ENCODE assay signal across 18 cellular contexts in the genomic region with DNA sequence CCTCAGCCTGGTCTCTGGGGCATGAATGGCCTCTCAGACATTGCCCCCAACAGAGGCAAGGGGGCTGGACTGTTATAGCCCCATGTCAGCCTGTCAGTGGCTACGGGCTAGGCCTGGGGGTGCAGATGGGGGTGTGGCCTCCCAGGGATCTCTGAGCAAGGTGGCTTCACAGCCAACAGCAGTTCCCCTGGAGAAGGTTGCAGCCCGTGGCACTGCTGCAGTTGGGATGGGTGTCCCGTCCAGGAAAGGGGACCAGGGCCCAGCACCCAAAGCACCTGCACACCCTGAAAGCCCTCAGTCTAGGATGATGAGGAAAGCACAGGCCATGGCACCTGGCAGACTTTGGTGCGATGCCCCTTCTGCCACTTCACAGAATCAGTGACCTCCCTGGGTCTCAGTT.
DNase-seq lines count a peak whose midpoint lies in the region; ATAC-seq, FAIRE-seq and TF ChIP-seq lines count a peak whose summit lies in the region.
"Had no signal": no experiment of that assay in that cellular context is flagged by ENCODE, and none has a peak within 500 bp of the region (broad histone marks: within the 10 kb centered on the region; RNA-seq: fewer than 3 reads in every experiment).

No MANE protein-coding gene starts in this region.

- H3K4me2 ChIP-seq in H1 (ENCODE audit: insufficient read depth in 1 of 2, low read depth in 2 of 2, low read length in 2 of 2) (no peak overlapping the region), neural progenitor cell (peak overlapping the region; percentile 72), GM23338 (no peak overlapping the region)

- H2AFZ ChIP-seq in H1 (ENCODE audit: low read length), result no peak overlapping the region
- H2AFZ ChIP-seq in neural progenitor cell (replicated peaks), result no peak overlapping the region
- H2AFZ ChIP-seq in GM23338, result no peak overlapping the region

- H3K9ac ChIP-seq in H1 (replicated peaks in 1 of 4; ENCODE audit: extremely low read depth in 1 of 4, low read depth in 3 of 4, low read length in 3 of 4) (no peak overlapping the region; a peak in 1 of 7 replicates), neural progenitor cell (no peak overlapping the region)

- peaks cover 2% of the 10 kb centered on the region; the same call in 1 of the 2 replicates for H3K23me2 ChIP-seq in H1 (ENCODE audit: low read depth, low read length)

- H3K36me3 ChIP-seq in left ventricle myocardium inferior (peaks cover 15% of the 10 kb centered on the region), right atrium auricular region (no peaks in the 10 kb centered on the region), H1 (ENCODE audit: control insufficient read depth in 2 of 4, insufficient read depth in 4 of 4, low read length in 3 of 4) (no peaks in the 10 kb centered on the region), neural progenitor cell (no peaks in the 10 kb centered on the region), GM23338 (ENCODE audit: insufficient read depth) (peaks cover 4% of the 10 kb centered on the region)
- H3K36me3 ChIP-seq: BE2C had no signal

- H4K20me1 ChIP-seq in H1 (replicated peaks in 1 of 2; ENCODE audit: control insufficient read depth in 1 of 2, insufficient read depth in 2 of 2, low read length in 2 of 2), result no peaks in the 10 kb centered on the region
- H4K20me1 ChIP-seq in neural progenitor cell (ENCODE audit: low read depth), result peaks cover 28% of the 10 kb centered on the region
- no peaks in the 10 kb centered on the region for H4K20me1 ChIP-seq in GM23338 (replicated peaks; ENCODE audit: insufficient read depth)

- TF ChIP-seq EP300 in H1 (IDR thresholded peaks at IDR 0.05; ENCODE audit: borderline replicate concordance in 1 of 2, low read depth in 2 of 2, low read length in 2 of 2), result no peak

- H2AK5ac ChIP-seq in H1 (ENCODE audit: low read depth, low read length), result peak overlapping the region; percentile 18; the same call in 1 of the 2 replicates

- H3K36me3 Mint-ChIP-seq in neural progenitor cell, result peaks cover 24% of the 10 kb centered on the region
- H3K36me3 Mint-ChIP-seq in GM23338 (ENCODE audit: low read depth), result peaks cover 29% of the 10 kb centered on the region

- 0 out of 2 replicates have a peak overlapping the region, but pooled peaks have one; percentile 20 for H2BK12ac ChIP-seq in H1 (ENCODE audit: low read depth, low read length)

- H4K5ac ChIP-seq in H1 (ENCODE audit: insufficient read length, low read depth, low read length), result no peak overlapping the region

- H3K9me3 ChIP-seq in left ventricle myocardium inferior (replicated peaks) (peaks cover 11% of the 10 kb centered on the region), right atrium auricular region (peaks cover 0 to 4% of the 10 kb centered on the region in 2 donors), H1 (ENCODE audit: insufficient read depth in 2 of 2, low read depth in 1 of 2, low read length in 1 of 2) (peaks cover 0 to 4% of the 10 kb centered on the region in 2 experiments; a peak in 2 of 4 replicates), neural progenitor cell (ENCODE audit: low read depth) (peaks cover 3% of the 10 kb centered on the region)
- H3K9me3 ChIP-seq: BE2C had no signal

- no peak overlapping the region for H4K8ac ChIP-seq in H1 (ENCODE audit: extremely low read depth, insufficient read depth, low read length)

- no peak overlapping the region for H4K91ac ChIP-seq in H1 (replicated peaks; ENCODE audit: insufficient read length, low read length)

- WGBS in H1 (ENCODE audit: extremely low coverage in 1 of 2, insufficient coverage in 1 of 2, insufficient read length in 1 of 2, insufficient replicate concordance in 2 of 2, low coverage in 1 of 2, low lambda C conversion rate in 2 of 2, missing lambda C conversion rate in 1 of 2), 2 experiments, result 72% methylated on average over 4 of the region's 4 CpGs; no CpG with 5 or more reads in 1 of the 2 experiments

- TF ChIP-seq CTCF in left ventricle myocardium inferior (IDR thresholded peaks at IDR 0.05; ENCODE audit: borderline replicate concordance) (no peak), right atrium auricular region (IDR thresholded peaks at IDR 0.05) (no peak), H1 (IDR thresholded peaks at IDR 0.05; ENCODE audit: control extremely low read depth in 1 of 3, insufficient read depth in 1 of 3, low read depth in 1 of 3, low read length in 3 of 3) (no peak), neural progenitor cell (IDR thresholded peaks at IDR 0.05) (no peak), GM23338 (conservative IDR thresholded peaks at IDR 0.05; ENCODE audit: low read depth in 2 of 2) (no peak)

- peaks cover 2% of the 10 kb centered on the region for H3K27me3 Mint-ChIP-seq in neural progenitor cell (ENCODE audit: insufficient read depth, low read depth)
- H3K27me3 Mint-ChIP-seq in GM23338 (ENCODE audit: insufficient read depth, low read depth, poor library complexity), result peaks cover 12% of the 10 kb centered on the region
- H3K27me3 Mint-ChIP-seq: CD4-positive, alpha-beta memory T cell; IgD-negative memory B cell had no signal

- H3K9me2 ChIP-seq in GM23338 (ENCODE audit: insufficient read depth), result no peaks in the 10 kb centered on the region

- CTCF ChIA-PET in H1 (lab: Charles Lee; ENCODE audit: partially characterized antibody), result interaction anchor here (1.1 to 4.6 kb wide), 7 partner anchors 8 to 228 kb away, joined by 3 to 22 read pairs (median 5); no protein-coding TSS in a partner anchor

- H3K79me2 ChIP-seq in H1 (ENCODE audit: control insufficient read depth in 1 of 2, insufficient read depth in 2 of 2, low read length in 2 of 2) (no peaks in the 10 kb centered on the region), neural progenitor cell (ENCODE audit: low read depth) (no peaks in the 10 kb centered on the region), GM23338 (replicated peaks; ENCODE audit: insufficient read depth) (no peaks in the 10 kb centered on the region)

- no peak for TF ChIP-seq POLR2A in H1 (IDR thresholded peaks at IDR 0.05; ENCODE audit: control extremely low read depth in 1 of 2, low read depth in 2 of 2, low read length in 2 of 2)

- POLR2A ChIA-PET in H1 (lab: Charles Lee; ENCODE audit: partially characterized antibody), result interaction anchor here (1.4 kb wide), 1 partner anchor 13 kb away, joined by 4 read pairs; no protein-coding TSS in a partner anchor

- H3K27ac ChIP-seq in left ventricle myocardium inferior (replicated peaks), result peak overlapping the region; percentile 70
- H3K27ac ChIP-seq in right atrium auricular region, result peak overlapping the region in 1 of 2 donors; percentile 15
- H3K27ac ChIP-seq in H1 (ENCODE audit: low read depth, low read length), result no peak overlapping the region
- no peak overlapping the region for H3K27ac ChIP-seq in neural progenitor cell
- no peak overlapping the region for H3K27ac ChIP-seq in GM23338 (ENCODE audit: low read depth)

- H2BK120ac ChIP-seq in H1 (replicated peaks; ENCODE audit: low read depth, low read length), result no peak overlapping the region

- no peak overlapping the region for H3K18ac ChIP-seq in H1 (ENCODE audit: extremely low read depth, low read length)

- peak overlapping the region; percentile 90 for H3K27ac Mint-ChIP-seq in neural progenitor cell
- no peak overlapping the region for H3K27ac Mint-ChIP-seq in GM23338
- H3K27ac Mint-ChIP-seq: IgD-negative memory B cell had no signal

- intact Hi-C loops in left ventricle myocardium inferior (cut with micrococcal nuclease), result no loop called here

- FAIRE-seq in H1 (lab: Jason Lieb, UNC), result no peak
- FAIRE-seq: GM12892, GM18507, HTR-8/SVneo had no signal

- H2BK20ac ChIP-seq in H1 (ENCODE audit: low read length), result no peak overlapping the region

- H3K4me1 Mint-ChIP-seq in neural progenitor cell, result peaks cover 62% of the 10 kb centered on the region
- peaks cover 27% of the 10 kb centered on the region for H3K4me1 Mint-ChIP-seq in GM23338
- H3K4me1 Mint-ChIP-seq: IgD-negative memory B cell had no signal

- H3F3A ChIP-seq in neural progenitor cell (ENCODE audit: low read depth) (peaks cover 25% of the 10 kb centered on the region), GM23338 (replicated peaks; ENCODE audit: low read depth) (no peaks in the 10 kb centered on the region)

- H3K4me3 ChIP-seq in left ventricle myocardium inferior (no peak overlapping the region), right atrium auricular region (no peak overlapping the region), H1 (ENCODE audit: extremely low read depth in 1 of 4, insufficient read depth in 2 of 4, low read depth in 3 of 4, low read length in 4 of 4) (no peak overlapping the region), neural progenitor cell (no peak overlapping the region), GM23338 (no peak overlapping the region)

- H3K9me3 Mint-ChIP-seq in neural progenitor cell, result peaks cover 16% of the 10 kb centered on the region
- H3K9me3 Mint-ChIP-seq in GM23338, result peaks cover 20% of the 10 kb centered on the region

- no peak for ATAC-seq in GM23338

- H3K4me3 Mint-ChIP-seq in neural progenitor cell, result no peak overlapping the region
- no peak overlapping the region for H3K4me3 Mint-ChIP-seq in GM23338
- H3K4me3 Mint-ChIP-seq: CD4-positive, alpha-beta memory T cell; IgD-negative memory B cell had no signal

- H3K23ac ChIP-seq in H1 (ENCODE audit: insufficient read length), result no peak overlapping the region

- TF ChIP-seq RAD21 in H1 (IDR thresholded peaks at IDR 0.05 in 1 of 2, conservative IDR thresholded peaks at IDR 0.05 in 1 of 2; ENCODE audit: low read depth in 2 of 2, low read length in 2 of 2), result no peak

- no peak overlapping the region for H3K4ac ChIP-seq in H1 (replicated peaks; ENCODE audit: insufficient read length, low read depth, low read length)

- 0 out of 2 replicates have a peak overlapping the region, but pooled peaks have one; percentile 32 for H2BK15ac ChIP-seq in H1 (ENCODE audit: low read length)

- H3K4me1 ChIP-seq in left ventricle myocardium inferior (peaks cover 68% of the 10 kb centered on the region), right atrium auricular region (peaks cover 0 to 33% of the 10 kb centered on the region in 2 donors), H1 (replicated peaks in 1 of 4; ENCODE audit: control insufficient read depth in 3 of 4, insufficient read depth in 4 of 4, low read length in 3 of 4) (peaks cover 4 to 18% (median 7%) of the 10 kb centered on the region in 4 experiments), neural progenitor cell (peaks cover 50% of the 10 kb centered on the region), GM23338 (ENCODE audit: insufficient read depth) (peaks cover 9% of the 10 kb centered on the region)
- H3K4me1 ChIP-seq: BE2C had no signal

- no peaks in the 10 kb centered on the region for H3K27me3 ChIP-seq in left ventricle myocardium inferior (ENCODE audit: low read depth)
- H3K27me3 ChIP-seq in right atrium auricular region, result no peaks in the 10 kb centered on the region
- no peaks in the 10 kb centered on the region for H3K27me3 ChIP-seq in H1 (replicated peaks in 1 of 4; ENCODE audit: control insufficient read depth in 3 of 4, extremely low read depth in 1 of 4, insufficient read depth in 3 of 4, low read length in 3 of 4)
- no peaks in the 10 kb centered on the region for H3K27me3 ChIP-seq in neural progenitor cell
- no peaks in the 10 kb centered on the region for H3K27me3 ChIP-seq in GM23338 (ENCODE audit: insufficient read depth)
- H3K27me3 ChIP-seq: BE2C had no signal

- no peaks in the 10 kb centered on the region for H3K79me1 ChIP-seq in H1 (ENCODE audit: low read depth, low read length)

- DNase-seq in left ventricle myocardium inferior, result no peak
- no peak for DNase-seq in right atrium auricular region (ENCODE audit: low spot score)
- DNase-seq in H1 (ENCODE audit: low read depth in 1 of 2, low spot score in 2 of 2), result no peak
- DNase-seq in neural progenitor cell (ENCODE audit: low spot score), result no peak
- no peak for DNase-seq in GM23338 (ENCODE audit: low spot score)
- DNase-seq in CD1c-positive myeloid dendritic cell (ENCODE audit: extremely low spot score), result no peak
- DNase-seq: BE2C; C1 segment of cervical spinal cord; CD4-positive, alpha-beta memory T cell; DMS153; DMS79; GDM1; GOT3; H9 had no signal

- no peak overlapping the region for H2BK5ac ChIP-seq in H1 (ENCODE audit: low read depth, low read length)

- no peak overlapping the region for H3K56ac ChIP-seq in H1 (replicated peaks; ENCODE audit: insufficient read length, low read depth, low read length)

- no peak overlapping the region for H3K14ac ChIP-seq in H1 (ENCODE audit: insufficient read length)
